In genomic region chr17:54976316-54976715, GRCh38 we compare ENCODE assay signal across 16 cellular contexts. TPM values are rescaled to one million over a fixed set of nuclear protein-coding genes. Genes with fewer than 3 reads are reported as not detected.
A peak's percentile ranks its signal among the peaks of the same experiment; 100 is the strongest.
DNase-seq lines count a peak whose midpoint lies in the region; TF ChIP-seq lines count a peak whose summit lies in the region.
"Had no signal": no experiment of that assay in that cellular context is flagged by ENCODE, and none has a peak within 500 bp of the region (broad histone marks: within the 10 kb centered on the region; RNA-seq: fewer than 3 reads in every experiment).

No MANE protein-coding gene starts in this region.

- DNase-seq in GM12865 (ENCODE audit: low read depth) (peak; percentile 11), GF-D8 (lab: John Stamatoyannopoulos, UW) (no peak), cerebellar cortex (ENCODE audit: low spot score) (no peak), HT-29 (ENCODE audit: low spot score) (no peak)
- DNase-seq: C1 segment of cervical spinal cord; CD4-positive, CD25-positive, alpha-beta regulatory T cell; CD8-positive, alpha-beta T cell; DMS 273 treated with DMSO at 0.1 percent for 48 hours; DMS79; EL; GDM1; HFFc6 had no signal

- H3K4me1 ChIP-seq in Loucy (ENCODE audit: insufficient read depth, low read length, poor library complexity, severe bottlenecking) (peaks cover 27% of the 10 kb centered on the region), parathyroid adenoma (peaks cover 4% of the 10 kb centered on the region)

- H3K27ac ChIP-seq in parathyroid adenoma = no peak overlapping the region

- no peaks in the 10 kb centered on the region for H3K9me2 ChIP-seq in Loucy (replicated peaks; ENCODE audit: low read depth, low read length)

- H3K9me3 ChIP-seq in Loucy (ENCODE audit: insufficient read depth, low read depth, low read length) = peaks cover 11% of the 10 kb centered on the region
- no peaks in the 10 kb centered on the region for H3K9me3 ChIP-seq in parathyroid adenoma (ENCODE audit: control insufficient read depth, low read length)

- no peaks in the 10 kb centered on the region for H3F3A ChIP-seq in Loucy (ENCODE audit: low read depth)

- H3K4me2 ChIP-seq in Loucy (ENCODE audit: low read depth, low read length, poor library complexity, severe bottlenecking) = peak overlapping the region; percentile 8
- peak overlapping the region; percentile 23 for H3K4me2 ChIP-seq in parathyroid adenoma (ENCODE audit: low read length)
- H3K4me2 ChIP-seq: GM23338 had no signal

- H2AFZ ChIP-seq in Loucy (ENCODE audit: low read length) (no peak overlapping the region), parathyroid adenoma (no peak overlapping the region)
- H2AFZ ChIP-seq: GM23338 had no signal

- TF ChIP-seq CTCF in GM12865 (IDR thresholded peaks at IDR 0.05; ENCODE audit: insufficient read depth, low read depth, low read length, missing control alignments) = no peak
- no peak for TF ChIP-seq CTCF in Loucy (conservative IDR thresholded peaks at IDR 0.05; ENCODE audit: low read length)
- TF ChIP-seq CTCF in parathyroid adenoma (IDR thresholded peaks at IDR 0.05) = no peak

- H4K20me1 ChIP-seq in Loucy (ENCODE audit: insufficient read depth, low read length, poor library complexity, severe bottlenecking) = no peaks in the 10 kb centered on the region

- H3K9ac ChIP-seq in Loucy (ENCODE audit: low read depth, low read length, poor library complexity, severe bottlenecking) = no peak overlapping the region
- H3K9ac ChIP-seq in parathyroid adenoma = no peak overlapping the region

- H3K79me2 ChIP-seq in Loucy (ENCODE audit: insufficient read depth, low read length) (peaks cover 5% of the 10 kb centered on the region; the same call in 1 of the 2 replicates), parathyroid adenoma (peaks cover 8% of the 10 kb centered on the region)

- H3K4me3 ChIP-seq in GM12865 (ENCODE audit: low read depth, low read length) (no peak overlapping the region), Loucy (ENCODE audit: low read length, poor library complexity, severe bottlenecking) (no peak overlapping the region), parathyroid adenoma (ENCODE audit: low read depth, low read length) (no peak overlapping the region)
- H3K4me3 ChIP-seq: GM23338, HAP-1 had no signal

- H3K27me3 ChIP-seq in Loucy (ENCODE audit: insufficient read depth, low read length, poor library complexity, severe bottlenecking) = no peaks in the 10 kb centered on the region
- no peaks in the 10 kb centered on the region for H3K27me3 ChIP-seq in parathyroid adenoma (ENCODE audit: control insufficient read depth, insufficient read depth, low read length)

- H3K36me3 ChIP-seq in Loucy (ENCODE audit: insufficient read depth, low read length) (0 out of 2 replicates have a peak, but pooled peaks cover 3% of the 10 kb centered on the region), parathyroid adenoma (ENCODE audit: control insufficient read depth, insufficient read depth, low read length) (no peaks in the 10 kb centered on the region)
- H3K36me3 ChIP-seq: HAP-1 had no signal

RNA-seq across cellular contexts. Expression of gene STXBP4, which starts 7.8 kb away (rescaled TPM):
- 3.4 and 4.1 TPM in 2 replicates for total RNA-seq in HT-29 (2014; rRNA removed; shearing (Covaris generic))

RNA-seq across cellular contexts. Expression of gene COX11, which starts 7.9 kb away (rescaled TPM):
- total RNA-seq in HT-29 (2014; rRNA removed; shearing (Covaris generic)) = 142 and 148 TPM in 2 replicates
